Comparison of ENCODE assay signal across 6 cellular contexts in genomic region chr7:76992871-76993270, GRCh38. TPM values are rescaled to one million over a fixed set of nuclear protein-coding genes. Genes with fewer than 3 reads are reported as not detected.
"Had no signal": no experiment of that assay in that cellular context is flagged by ENCODE, and none has a peak within 500 bp of the region (broad histone marks: within the 10 kb centered on the region; RNA-seq: fewer than 3 reads in every experiment).

No MANE protein-coding gene starts in this region.

RNA-seq across cellular contexts. Expression of gene SPDYE17, which starts 39.3 kb away (rescaled TPM):
- total RNA-seq: HepG2, HT-29, HT1080, IMR-90, K562 had no signal
- polyA plus RNA-seq: HepG2, IgD-negative memory B cell, IMR-90, K562 had no signal
